8 cellular contexts compared by ENCODE assay signal in the genomic region with DNA sequence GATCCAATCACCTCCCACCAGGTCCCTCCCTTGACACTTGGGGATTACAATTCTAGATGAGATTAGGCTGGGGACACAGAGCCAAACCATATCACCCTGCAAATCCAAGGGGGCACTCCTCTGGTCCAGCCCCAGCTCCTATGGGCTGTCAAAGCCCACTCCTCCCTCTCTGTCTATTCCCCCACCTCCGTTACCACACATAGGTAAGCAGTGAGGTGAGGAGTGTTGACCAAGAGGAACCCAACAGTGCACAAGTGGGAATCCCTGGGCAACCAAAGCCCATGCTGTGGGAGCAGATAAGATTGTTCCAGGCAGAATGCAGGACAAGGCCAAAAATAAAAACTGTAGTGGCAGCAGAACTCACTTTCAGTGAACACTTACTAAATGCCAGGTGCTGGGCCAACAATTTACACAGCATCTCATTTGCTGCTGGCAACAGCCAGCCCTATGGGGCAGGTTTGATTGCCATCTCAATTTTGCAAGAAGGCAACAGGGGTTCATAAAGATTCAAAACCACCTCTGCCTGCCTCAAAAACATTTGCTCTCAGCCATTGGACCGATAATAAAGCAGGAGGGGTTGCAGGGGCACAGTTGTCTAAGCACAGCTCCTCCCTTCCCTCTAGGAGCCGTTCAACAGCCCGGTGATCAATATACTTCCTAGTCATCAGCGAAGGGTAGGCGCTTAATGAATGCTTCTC. TPM values are rescaled to one million over a fixed set of nuclear protein-coding genes. Genes with fewer than 3 reads are reported as not detected.
DNase-seq lines count a peak whose midpoint lies in the region.

No MANE protein-coding gene starts in this region.

- peak overlapping the region; percentile 85 for H2AK5ac ChIP-seq in neuronal stem cell (ENCODE audit: low read depth, low read length)

- no peak overlapping the region for H4K8ac ChIP-seq in neuronal stem cell (ENCODE audit: low read depth, low read length)

- H3K27ac ChIP-seq in ectodermal cell (ENCODE audit: insufficient read depth, low read depth, low read length, poor library complexity, severe bottlenecking) (peak overlapping the region; percentile 90), neuronal stem cell (replicated peaks; ENCODE audit: low read length) (peak overlapping the region; percentile 98)

- peak overlapping the region; percentile 91 for H2AFZ ChIP-seq in neuronal stem cell (ENCODE audit: low read length)

- H3K4ac ChIP-seq in neuronal stem cell (ENCODE audit: low read length): peak overlapping the region; percentile 42

- DNase-seq in DMS 273 (lab: John Stamatoyannopoulos, UW; ENCODE audit: unreplicated experiment) (peak; percentile 39), DMS 273 treated with DMSO at 0.1 percent for 48 hours (lab: John Stamatoyannopoulos, UW) (no peak), NCI-H2171 treated with DMSO at 0.1 percent for 48 hours (lab: John Stamatoyannopoulos, UW) (peak; percentile 67), neuronal stem cell (ENCODE audit: low spot score) (no peak), CD1c-positive myeloid dendritic cell (ENCODE audit: extremely low spot score) (no peak), ACHN (no peak), NCI-H187 (lab: John Stamatoyannopoulos, UW) (no peak)

- H2BK120ac ChIP-seq in neuronal stem cell (ENCODE audit: low read depth, low read length): peak overlapping the region; percentile 96

- 8 to 14% methylated on average over 6 of the region's 6 CpGs for WGBS in ectodermal cell, 2 experiments
- no CpG with 5 or more reads among the region's 6 CpGs for WGBS in neuronal stem cell (ENCODE audit: extremely low coverage in 2 of 2, insufficient read length in 2 of 2, insufficient replicate concordance in 1 of 2), 2 donors

- H3K9me3 ChIP-seq in ectodermal cell (ENCODE audit: control insufficient read depth, low read length) (no peaks in the 10 kb centered on the region), neuronal stem cell (replicated peaks in 1 of 2; ENCODE audit: control insufficient read depth in 2 of 2, insufficient read depth in 1 of 2, low read depth in 1 of 2, low read length in 2 of 2) (no peaks in the 10 kb centered on the region)

- H3K27me3 ChIP-seq in ectodermal cell (ENCODE audit: control insufficient read depth, insufficient read depth, low read length, poor library complexity, severe bottlenecking) (no peaks in the 10 kb centered on the region), neuronal stem cell (ENCODE audit: control insufficient read depth in 3 of 3, insufficient read depth in 3 of 3, low read depth in 1 of 3, low read length in 3 of 3) (no peaks in the 10 kb centered on the region)

- H2BK12ac ChIP-seq in neuronal stem cell (ENCODE audit: low read length): no peak overlapping the region

- H3K4me3 ChIP-seq in ectodermal cell (ENCODE audit: insufficient read depth, low read depth, low read length) (peak overlapping the region; percentile 92), neuronal stem cell (ENCODE audit: low read length in 2 of 2) (peak overlapping the region; percentile 83 to 98)

- peaks cover 20% of the 10 kb centered on the region for H3K79me1 ChIP-seq in neuronal stem cell (ENCODE audit: low read depth, low read length)

- peak overlapping the region; percentile 100 for H3K23ac ChIP-seq in neuronal stem cell (ENCODE audit: low read depth, low read length, poor library complexity)

- H3K4me2 ChIP-seq in neuronal stem cell (ENCODE audit: insufficient read depth, low read length, poor library complexity, severe bottlenecking): peak overlapping the region; percentile 80

- H2BK5ac ChIP-seq in neuronal stem cell (ENCODE audit: low read length): peak overlapping the region; percentile 100

- H3K4me1 ChIP-seq in ectodermal cell (ENCODE audit: control insufficient read depth, insufficient read depth, low read length) (peaks cover 16% of the 10 kb centered on the region), neuronal stem cell (ENCODE audit: control insufficient read depth in 2 of 2, insufficient read depth in 1 of 2, low read depth in 1 of 2, low read length in 2 of 2) (peaks cover 22 to 28% of the 10 kb centered on the region in 2 donors)

- no peak overlapping the region for H3K14ac ChIP-seq in neuronal stem cell (ENCODE audit: low read length)

- H3K9ac ChIP-seq in neuronal stem cell (ENCODE audit: low read depth, low read length, poor library complexity): peak overlapping the region; percentile 82

- in situ Hi-C loops in ACHN (cut with HindIII; ENCODE audit: low pct_ligation_motif_present, low pct_unique_long_range_greater_than_20kb, low sequenced_read_pairs): no loop called here

- H2BK15ac ChIP-seq in neuronal stem cell (ENCODE audit: low read length): peak overlapping the region; percentile 90

- peak overlapping the region; percentile 40 for H4K91ac ChIP-seq in neuronal stem cell (ENCODE audit: low read depth, low read length, poor library complexity)

- peak overlapping the region; percentile 94 for H3K18ac ChIP-seq in neuronal stem cell (ENCODE audit: low read length)

- H3K36me3 ChIP-seq in ectodermal cell (ENCODE audit: control insufficient read depth, insufficient read depth, low read length) (peaks cover 16% of the 10 kb centered on the region), neuronal stem cell (replicated peaks in 1 of 2; ENCODE audit: control insufficient read depth in 2 of 2, insufficient read depth in 2 of 2, low read length in 2 of 2) (peaks cover 29 to 54% of the 10 kb centered on the region in 2 donors)

RNA-seq across cellular contexts. Expression of a gene that starts 8.9 kb away (rescaled TPM):
- 16.1 TPM for polyA plus RNA-seq in ectodermal cell (2013, experiment 1 of 4)
- 13.8 TPM for polyA plus RNA-seq in ectodermal cell (2013, experiment 2 of 4)
- 18.5 TPM for polyA plus RNA-seq in ectodermal cell (2013, experiment 3 of 4)
- 17.7 TPM for polyA plus RNA-seq in ectodermal cell (2013, experiment 4 of 4)
- polyA plus RNA-seq in neuronal stem cell (2013, experiment 1 of 2): 9.6 TPM
- 9.4 TPM for polyA plus RNA-seq in neuronal stem cell (2013, experiment 2 of 2)

RNA-seq across cellular contexts. Expression of a gene that starts 14.8 kb away (rescaled TPM):
- polyA plus RNA-seq in ectodermal cell (2013, experiment 1 of 4): 37.0 TPM
- polyA plus RNA-seq in ectodermal cell (2013, experiment 2 of 4): 42.4 TPM
- polyA plus RNA-seq in ectodermal cell (2013, experiment 3 of 4): 29.6 TPM
- polyA plus RNA-seq in ectodermal cell (2013, experiment 4 of 4): 35.7 TPM
- 23.0 TPM for polyA plus RNA-seq in neuronal stem cell (2013, experiment 1 of 2)
- 23.7 TPM for polyA plus RNA-seq in neuronal stem cell (2013, experiment 2 of 2)

RNA-seq across cellular contexts. Expression of a gene that starts 18.4 kb away (rescaled TPM):
- 0.31 TPM for polyA plus RNA-seq in ectodermal cell (2013, experiment 1 of 4)
- polyA plus RNA-seq in ectodermal cell (2013, experiment 2 of 4): 0.41 TPM
- polyA plus RNA-seq in ectodermal cell (2013, experiment 3 of 4): 0.27 TPM
- polyA plus RNA-seq in ectodermal cell (2013, experiment 4 of 4): 0.24 TPM
- polyA plus RNA-seq in neuronal stem cell (2013, experiment 1 of 2): 0.10 TPM
- polyA plus RNA-seq in neuronal stem cell (2013, experiment 2 of 2): 0.18 TPM

RNA-seq across cellular contexts. Expression of a gene that starts 21.1 kb away (rescaled TPM):
- 10.5 TPM for polyA plus RNA-seq in ectodermal cell (2013, experiment 1 of 4)
- 11.6 TPM for polyA plus RNA-seq in ectodermal cell (2013, experiment 2 of 4)
- 12.9 TPM for polyA plus RNA-seq in ectodermal cell (2013, experiment 3 of 4)
- 12.4 TPM for polyA plus RNA-seq in ectodermal cell (2013, experiment 4 of 4)
- polyA plus RNA-seq in neuronal stem cell (2013, experiment 1 of 2): 14.9 TPM
- 14.0 TPM for polyA plus RNA-seq in neuronal stem cell (2013, experiment 2 of 2)

Comparison
In these comparisons a context has a peak if more than half of its experiments do, and no peak if none do; other contexts are left out.
1. DNase-seq: peak in DMS 273 (single experiment) and NCI-H2171 treated with DMSO at 0.1 percent for 48 hours (single experiment); none in DMS 273 treated with DMSO at 0.1 percent for 48 hours (single experiment), neuronal stem cell (single experiment), CD1c-positive myeloid dendritic cell (single experiment), ACHN (single experiment) and NCI-H187 (0 of 2).